ENCODE assay signal across 1 cellular context in the genomic region with DNA sequence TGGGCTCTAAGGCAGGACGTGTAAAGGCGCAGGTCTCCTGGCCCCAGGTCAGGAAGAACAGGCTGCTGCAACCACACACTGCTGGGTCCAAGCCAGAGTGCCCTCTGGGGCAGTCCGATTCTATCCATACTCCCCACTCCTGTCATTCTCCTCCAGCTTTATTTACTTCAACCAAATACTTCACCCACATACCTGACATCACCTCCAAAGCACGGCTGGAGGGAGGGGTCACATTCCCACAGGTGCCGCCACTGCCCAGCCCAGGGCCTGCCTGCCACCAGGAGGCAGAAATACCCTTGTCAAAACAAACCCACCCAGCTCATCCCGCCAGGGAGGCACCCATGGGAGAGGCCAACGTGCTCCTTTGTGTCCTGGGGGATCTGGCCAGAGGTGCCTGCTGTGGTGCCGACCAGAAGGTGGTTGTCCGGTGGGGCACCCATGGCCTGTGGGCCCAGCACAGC.
TF ChIP-seq lines count a peak whose summit lies in the region.

No MANE protein-coding gene starts in this region.

TF ChIP-seq in HepG2, 621 proteins besides CTCF, POLR2A, EP300 and RAD21 (continued from another document and continues in another):
- TF ChIP-seq, protein P1, sequence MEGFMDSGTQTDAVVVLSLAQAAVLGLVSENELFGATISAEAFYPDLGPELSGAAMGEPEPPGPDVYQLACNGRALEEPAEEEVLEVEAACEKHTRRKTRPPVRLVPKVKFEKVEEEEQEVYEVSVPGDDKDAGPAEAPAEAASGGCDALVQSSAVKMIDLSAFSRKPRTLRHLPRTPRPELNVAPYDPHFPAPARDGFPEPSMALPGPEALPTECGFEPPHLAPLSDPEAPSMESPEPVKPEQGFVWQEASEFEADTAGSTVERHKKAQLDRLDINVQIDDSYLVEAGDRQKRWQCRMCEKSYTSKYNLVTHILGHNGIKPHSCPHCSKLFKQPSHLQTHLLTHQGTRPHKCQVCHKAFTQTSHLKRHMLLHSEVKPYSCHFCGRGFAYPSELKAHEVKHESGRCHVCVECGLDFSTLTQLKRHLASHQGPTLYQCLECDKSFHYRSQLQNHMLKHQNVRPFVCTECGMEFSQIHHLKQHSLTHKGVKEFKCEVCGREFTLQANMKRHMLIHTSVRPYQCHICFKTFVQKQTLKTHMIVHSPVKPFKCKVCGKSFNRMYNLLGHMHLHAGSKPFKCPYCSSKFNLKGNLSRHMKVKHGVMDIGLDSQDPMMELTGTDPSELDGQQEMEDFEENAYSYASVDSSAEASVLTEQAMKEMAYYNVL (CRISPR knock-in tag; IDR thresholded peaks at IDR 0.05; ENCODE audit: borderline replicate concordance) = 0 out of 2 replicates have a peak, but pooled peaks have one; percentile 19
- TF ChIP-seq ZNF331 (CRISPR knock-in tag; IDR thresholded peaks at IDR 0.05) = no peak
- TF ChIP-seq ZNF367 (CRISPR knock-in tag; IDR thresholded peaks at IDR 0.05; ENCODE audit: borderline replicate concordance) = no peak
- TF ChIP-seq, protein P2, sequence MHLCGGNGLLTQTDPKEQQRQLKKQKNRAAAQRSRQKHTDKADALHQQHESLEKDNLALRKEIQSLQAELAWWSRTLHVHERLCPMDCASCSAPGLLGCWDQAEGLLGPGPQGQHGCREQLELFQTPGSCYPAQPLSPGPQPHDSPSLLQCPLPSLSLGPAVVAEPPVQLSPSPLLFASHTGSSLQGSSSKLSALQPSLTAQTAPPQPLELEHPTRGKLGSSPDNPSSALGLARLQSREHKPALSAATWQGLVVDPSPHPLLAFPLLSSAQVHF (CRISPR knock-in tag; IDR thresholded peaks at IDR 0.05) = no peak
- TF ChIP-seq JUND (CRISPR knock-in tag; IDR thresholded peaks at IDR 0.05) = no peak
- no peak for TF ChIP-seq MAZ (IDR thresholded peaks at IDR 0.05; ENCODE audit: borderline replicate concordance, low read depth, low read length)
- 0 out of 2 replicates have a peak, but pooled peaks have one; percentile 44 for TF ChIP-seq MAZ (CRISPR knock-in tag; IDR thresholded peaks at IDR 0.05; ENCODE audit: low read depth)
- TF ChIP-seq, protein P3, sequence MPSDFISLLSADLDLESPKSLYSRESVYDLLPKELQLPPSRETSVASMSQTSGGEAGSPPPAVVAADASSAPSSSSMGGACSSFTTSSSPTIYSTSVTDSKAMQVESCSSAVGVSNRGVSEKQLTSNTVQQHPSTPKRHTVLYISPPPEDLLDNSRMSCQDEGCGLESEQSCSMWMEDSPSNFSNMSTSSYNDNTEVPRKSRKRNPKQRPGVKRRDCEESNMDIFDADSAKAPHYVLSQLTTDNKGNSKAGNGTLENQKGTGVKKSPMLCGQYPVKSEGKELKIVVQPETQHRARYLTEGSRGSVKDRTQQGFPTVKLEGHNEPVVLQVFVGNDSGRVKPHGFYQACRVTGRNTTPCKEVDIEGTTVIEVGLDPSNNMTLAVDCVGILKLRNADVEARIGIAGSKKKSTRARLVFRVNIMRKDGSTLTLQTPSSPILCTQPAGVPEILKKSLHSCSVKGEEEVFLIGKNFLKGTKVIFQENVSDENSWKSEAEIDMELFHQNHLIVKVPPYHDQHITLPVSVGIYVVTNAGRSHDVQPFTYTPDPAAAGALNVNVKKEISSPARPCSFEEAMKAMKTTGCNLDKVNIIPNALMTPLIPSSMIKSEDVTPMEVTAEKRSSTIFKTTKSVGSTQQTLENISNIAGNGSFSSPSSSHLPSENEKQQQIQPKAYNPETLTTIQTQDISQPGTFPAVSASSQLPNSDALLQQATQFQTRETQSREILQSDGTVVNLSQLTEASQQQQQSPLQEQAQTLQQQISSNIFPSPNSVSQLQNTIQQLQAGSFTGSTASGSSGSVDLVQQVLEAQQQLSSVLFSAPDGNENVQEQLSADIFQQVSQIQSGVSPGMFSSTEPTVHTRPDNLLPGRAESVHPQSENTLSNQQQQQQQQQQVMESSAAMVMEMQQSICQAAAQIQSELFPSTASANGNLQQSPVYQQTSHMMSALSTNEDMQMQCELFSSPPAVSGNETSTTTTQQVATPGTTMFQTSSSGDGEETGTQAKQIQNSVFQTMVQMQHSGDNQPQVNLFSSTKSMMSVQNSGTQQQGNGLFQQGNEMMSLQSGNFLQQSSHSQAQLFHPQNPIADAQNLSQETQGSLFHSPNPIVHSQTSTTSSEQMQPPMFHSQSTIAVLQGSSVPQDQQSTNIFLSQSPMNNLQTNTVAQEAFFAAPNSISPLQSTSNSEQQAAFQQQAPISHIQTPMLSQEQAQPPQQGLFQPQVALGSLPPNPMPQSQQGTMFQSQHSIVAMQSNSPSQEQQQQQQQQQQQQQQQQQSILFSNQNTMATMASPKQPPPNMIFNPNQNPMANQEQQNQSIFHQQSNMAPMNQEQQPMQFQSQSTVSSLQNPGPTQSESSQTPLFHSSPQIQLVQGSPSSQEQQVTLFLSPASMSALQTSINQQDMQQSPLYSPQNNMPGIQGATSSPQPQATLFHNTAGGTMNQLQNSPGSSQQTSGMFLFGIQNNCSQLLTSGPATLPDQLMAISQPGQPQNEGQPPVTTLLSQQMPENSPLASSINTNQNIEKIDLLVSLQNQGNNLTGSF (CRISPR knock-in tag; IDR thresholded peaks at IDR 0.05) = no peak
- no peak for TF ChIP-seq JARID2 (CRISPR knock-in tag; IDR thresholded peaks at IDR 0.05; ENCODE audit: insufficient replicate concordance)
- no peak for TF ChIP-seq KMT2A (CRISPR knock-in tag; IDR thresholded peaks at IDR 0.05)
- no peak for TF ChIP-seq SOX5 (CRISPR knock-in tag; IDR thresholded peaks at IDR 0.05; ENCODE audit: borderline replicate concordance)
- TF ChIP-seq, protein P4, sequence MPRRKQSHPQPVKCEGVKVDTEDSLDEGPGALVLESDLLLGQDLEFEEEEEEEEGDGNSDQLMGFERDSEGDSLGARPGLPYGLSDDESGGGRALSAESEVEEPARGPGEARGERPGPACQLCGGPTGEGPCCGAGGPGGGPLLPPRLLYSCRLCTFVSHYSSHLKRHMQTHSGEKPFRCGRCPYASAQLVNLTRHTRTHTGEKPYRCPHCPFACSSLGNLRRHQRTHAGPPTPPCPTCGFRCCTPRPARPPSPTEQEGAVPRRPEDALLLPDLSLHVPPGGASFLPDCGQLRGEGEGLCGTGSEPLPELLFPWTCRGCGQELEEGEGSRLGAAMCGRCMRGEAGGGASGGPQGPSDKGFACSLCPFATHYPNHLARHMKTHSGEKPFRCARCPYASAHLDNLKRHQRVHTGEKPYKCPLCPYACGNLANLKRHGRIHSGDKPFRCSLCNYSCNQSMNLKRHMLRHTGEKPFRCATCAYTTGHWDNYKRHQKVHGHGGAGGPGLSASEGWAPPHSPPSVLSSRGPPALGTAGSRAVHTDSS (CRISPR knock-in tag; conservative IDR thresholded peaks at IDR 0.05) = no peak
- no peak for TF ChIP-seq HDAC6 (IDR thresholded peaks at IDR 0.05; ENCODE audit: low read depth, low read length)
- no peak for TF ChIP-seq ZNF562 (CRISPR knock-in tag; IDR thresholded peaks at IDR 0.05; ENCODE audit: borderline replicate concordance)
- TF ChIP-seq, protein P5, sequence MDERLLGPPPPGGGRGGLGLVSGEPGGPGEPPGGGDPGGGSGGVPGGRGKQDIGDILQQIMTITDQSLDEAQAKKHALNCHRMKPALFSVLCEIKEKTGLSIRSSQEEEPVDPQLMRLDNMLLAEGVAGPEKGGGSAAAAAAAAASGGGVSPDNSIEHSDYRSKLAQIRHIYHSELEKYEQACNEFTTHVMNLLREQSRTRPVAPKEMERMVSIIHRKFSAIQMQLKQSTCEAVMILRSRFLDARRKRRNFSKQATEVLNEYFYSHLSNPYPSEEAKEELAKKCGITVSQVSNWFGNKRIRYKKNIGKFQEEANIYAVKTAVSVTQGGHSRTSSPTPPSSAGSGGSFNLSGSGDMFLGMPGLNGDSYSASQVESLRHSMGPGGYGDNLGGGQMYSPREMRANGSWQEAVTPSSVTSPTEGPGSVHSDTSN (CRISPR knock-in tag; IDR thresholded peaks at IDR 0.05) = no peak
- 0 out of 2 replicates have a peak, but pooled peaks have one; percentile 15 for TF ChIP-seq ZMYM3 (CRISPR knock-in tag; IDR thresholded peaks at IDR 0.05)
- TF ChIP-seq NFE2 (CRISPR knock-in tag; IDR thresholded peaks at IDR 0.05) = no peak
- TF ChIP-seq ZNF878 (CRISPR knock-in tag; IDR thresholded peaks at IDR 0.05) = no peak
- TF ChIP-seq ZNF354B (CRISPR knock-in tag; IDR thresholded peaks at IDR 0.05) = no peak
- TF ChIP-seq SOX6 (IDR thresholded peaks at IDR 0.05) = no peak
- TF ChIP-seq SOX6 (CRISPR knock-in tag; IDR thresholded peaks at IDR 0.05) = 0 out of 2 replicates have a peak, but pooled peaks have one; percentile 22
- TF ChIP-seq, protein P6, sequence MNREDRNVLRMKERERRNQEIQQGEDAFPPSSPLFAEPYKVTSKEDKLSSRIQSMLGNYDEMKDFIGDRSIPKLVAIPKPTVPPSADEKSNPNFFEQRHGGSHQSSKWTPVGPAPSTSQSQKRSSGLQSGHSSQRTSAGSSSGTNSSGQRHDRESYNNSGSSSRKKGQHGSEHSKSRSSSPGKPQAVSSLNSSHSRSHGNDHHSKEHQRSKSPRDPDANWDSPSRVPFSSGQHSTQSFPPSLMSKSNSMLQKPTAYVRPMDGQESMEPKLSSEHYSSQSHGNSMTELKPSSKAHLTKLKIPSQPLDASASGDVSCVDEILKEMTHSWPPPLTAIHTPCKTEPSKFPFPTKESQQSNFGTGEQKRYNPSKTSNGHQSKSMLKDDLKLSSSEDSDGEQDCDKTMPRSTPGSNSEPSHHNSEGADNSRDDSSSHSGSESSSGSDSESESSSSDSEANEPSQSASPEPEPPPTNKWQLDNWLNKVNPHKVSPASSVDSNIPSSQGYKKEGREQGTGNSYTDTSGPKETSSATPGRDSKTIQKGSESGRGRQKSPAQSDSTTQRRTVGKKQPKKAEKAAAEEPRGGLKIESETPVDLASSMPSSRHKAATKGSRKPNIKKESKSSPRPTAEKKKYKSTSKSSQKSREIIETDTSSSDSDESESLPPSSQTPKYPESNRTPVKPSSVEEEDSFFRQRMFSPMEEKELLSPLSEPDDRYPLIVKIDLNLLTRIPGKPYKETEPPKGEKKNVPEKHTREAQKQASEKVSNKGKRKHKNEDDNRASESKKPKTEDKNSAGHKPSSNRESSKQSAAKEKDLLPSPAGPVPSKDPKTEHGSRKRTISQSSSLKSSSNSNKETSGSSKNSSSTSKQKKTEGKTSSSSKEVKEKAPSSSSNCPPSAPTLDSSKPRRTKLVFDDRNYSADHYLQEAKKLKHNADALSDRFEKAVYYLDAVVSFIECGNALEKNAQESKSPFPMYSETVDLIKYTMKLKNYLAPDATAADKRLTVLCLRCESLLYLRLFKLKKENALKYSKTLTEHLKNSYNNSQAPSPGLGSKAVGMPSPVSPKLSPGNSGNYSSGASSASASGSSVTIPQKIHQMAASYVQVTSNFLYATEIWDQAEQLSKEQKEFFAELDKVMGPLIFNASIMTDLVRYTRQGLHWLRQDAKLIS (CRISPR knock-in tag; IDR thresholded peaks at IDR 0.05) = no peak
- TF ChIP-seq, protein P7, sequence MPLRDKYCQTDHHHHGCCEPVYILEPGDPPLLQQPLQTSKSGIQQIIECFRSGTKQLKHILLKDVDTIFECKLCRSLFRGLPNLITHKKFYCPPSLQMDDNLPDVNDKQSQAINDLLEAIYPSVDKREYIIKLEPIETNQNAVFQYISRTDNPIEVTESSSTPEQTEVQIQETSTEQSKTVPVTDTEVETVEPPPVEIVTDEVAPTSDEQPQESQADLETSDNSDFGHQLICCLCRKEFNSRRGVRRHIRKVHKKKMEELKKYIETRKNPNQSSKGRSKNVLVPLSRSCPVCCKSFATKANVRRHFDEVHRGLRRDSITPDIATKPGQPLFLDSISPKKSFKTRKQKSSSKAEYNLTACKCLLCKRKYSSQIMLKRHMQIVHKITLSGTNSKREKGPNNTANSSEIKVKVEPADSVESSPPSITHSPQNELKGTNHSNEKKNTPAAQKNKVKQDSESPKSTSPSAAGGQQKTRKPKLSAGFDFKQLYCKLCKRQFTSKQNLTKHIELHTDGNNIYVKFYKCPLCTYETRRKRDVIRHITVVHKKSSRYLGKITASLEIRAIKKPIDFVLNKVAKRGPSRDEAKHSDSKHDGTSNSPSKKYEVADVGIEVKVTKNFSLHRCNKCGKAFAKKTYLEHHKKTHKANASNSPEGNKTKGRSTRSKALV (CRISPR knock-in tag; IDR thresholded peaks at IDR 0.05) = no peak
- TF ChIP-seq TARDBP (CRISPR knock-in tag; IDR thresholded peaks at IDR 0.05) = no peak
- no peak for TF ChIP-seq PLRG1 (conservative IDR thresholded peaks at IDR 0.05)
- TF ChIP-seq ZNF589 (CRISPR knock-in tag; conservative IDR thresholded peaks at IDR 0.05) = no peak
- TF ChIP-seq, protein P8, sequence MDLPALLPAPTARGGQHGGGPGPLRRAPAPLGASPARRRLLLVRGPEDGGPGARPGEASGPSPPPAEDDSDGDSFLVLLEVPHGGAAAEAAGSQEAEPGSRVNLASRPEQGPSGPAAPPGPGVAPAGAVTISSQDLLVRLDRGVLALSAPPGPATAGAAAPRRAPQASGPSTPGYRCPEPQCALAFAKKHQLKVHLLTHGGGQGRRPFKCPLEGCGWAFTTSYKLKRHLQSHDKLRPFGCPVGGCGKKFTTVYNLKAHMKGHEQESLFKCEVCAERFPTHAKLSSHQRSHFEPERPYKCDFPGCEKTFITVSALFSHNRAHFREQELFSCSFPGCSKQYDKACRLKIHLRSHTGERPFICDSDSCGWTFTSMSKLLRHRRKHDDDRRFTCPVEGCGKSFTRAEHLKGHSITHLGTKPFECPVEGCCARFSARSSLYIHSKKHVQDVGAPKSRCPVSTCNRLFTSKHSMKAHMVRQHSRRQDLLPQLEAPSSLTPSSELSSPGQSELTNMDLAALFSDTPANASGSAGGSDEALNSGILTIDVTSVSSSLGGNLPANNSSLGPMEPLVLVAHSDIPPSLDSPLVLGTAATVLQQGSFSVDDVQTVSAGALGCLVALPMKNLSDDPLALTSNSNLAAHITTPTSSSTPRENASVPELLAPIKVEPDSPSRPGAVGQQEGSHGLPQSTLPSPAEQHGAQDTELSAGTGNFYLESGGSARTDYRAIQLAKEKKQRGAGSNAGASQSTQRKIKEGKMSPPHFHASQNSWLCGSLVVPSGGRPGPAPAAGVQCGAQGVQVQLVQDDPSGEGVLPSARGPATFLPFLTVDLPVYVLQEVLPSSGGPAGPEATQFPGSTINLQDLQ (CRISPR knock-in tag; IDR thresholded peaks at IDR 0.05) = no peak
- no peak for TF ChIP-seq SKI (IDR thresholded peaks at IDR 0.05; ENCODE audit: partially characterized antibody)
- TF ChIP-seq ZBTB8A (CRISPR knock-in tag; IDR thresholded peaks at IDR 0.05; ENCODE audit: borderline replicate concordance, low read depth) = no peak
- no peak; the same call in 1 of the 2 replicates for TF ChIP-seq RARA (CRISPR knock-in tag; IDR thresholded peaks at IDR 0.05)
- no peak for TF ChIP-seq SRF (IDR thresholded peaks at IDR 0.05; ENCODE audit: low read depth, low read length)
- TF ChIP-seq MEIS2 (CRISPR knock-in tag; IDR thresholded peaks at IDR 0.05) = no peak
- no peak for TF ChIP-seq U2AF2 (IDR thresholded peaks at IDR 0.05; ENCODE audit: low read depth, low read length)
- peak; percentile 92 for TF ChIP-seq TEAD3 (CRISPR knock-in tag; optimal IDR thresholded peaks at IDR 0.05; ENCODE audit: borderline replicate concordance)
- TF ChIP-seq REPIN1 (CRISPR knock-in tag; IDR thresholded peaks at IDR 0.05; ENCODE audit: borderline replicate concordance, low read depth) = no peak
- TF ChIP-seq ZNF12 (CRISPR knock-in tag; IDR thresholded peaks at IDR 0.05) = no peak
- no peak for TF ChIP-seq ZNF780A (CRISPR knock-in tag; IDR thresholded peaks at IDR 0.05)
- no peak for TF ChIP-seq ZNF274 (CRISPR knock-in tag; IDR thresholded peaks at IDR 0.05)
- peak; percentile 48; the same call in 1 of the 2 replicates for TF ChIP-seq ELF3 (CRISPR knock-in tag; IDR thresholded peaks at IDR 0.05)
- TF ChIP-seq ZNF850 (CRISPR knock-in tag; conservative IDR thresholded peaks at IDR 0.05) = no peak
- TF ChIP-seq ZNF333 (CRISPR knock-in tag; IDR thresholded peaks at IDR 0.05; ENCODE audit: borderline replicate concordance) = no peak
